26 cellular contexts compared by ENCODE assay signal in genomic region chr17:8975091-8975707, GRCh38. TPM values are rescaled to one million over a fixed set of nuclear protein-coding genes. Genes with fewer than 3 reads are reported as not detected.
DNase-seq lines count a peak whose midpoint lies in the region; ATAC-seq, FAIRE-seq and TF ChIP-seq lines count a peak whose summit lies in the region.
"Had no signal": no experiment of that assay in that cellular context is flagged by ENCODE, and none has a peak within 500 bp of the region (broad histone marks: within the 10 kb centered on the region; RNA-seq: fewer than 3 reads in every experiment).

No MANE protein-coding gene starts in this region.

- H2AK5ac ChIP-seq in mesenchymal stem cell (ENCODE audit: low read length, severe bottlenecking) = no peak overlapping the region

- peaks cover 12% of the 10 kb centered on the region for H3K9me3 Mint-ChIP-seq in Caco-2 (ENCODE audit: unreplicated experiment)

- H3K36me3 Mint-ChIP-seq in Caco-2 (ENCODE audit: insufficient read depth, unreplicated experiment) = no peaks in the 10 kb centered on the region
- H3K36me3 Mint-ChIP-seq: CD14-positive monocyte had no signal

- no peak overlapping the region for H3K4me3 Mint-ChIP-seq in Caco-2 (ENCODE audit: unreplicated experiment)
- H3K4me3 Mint-ChIP-seq: B cell; CD14-positive monocyte; GM23338; T-helper 1 cell treated with Interleukin-12 subunit alpha and Interleukin-12 subunit beta and Interleukin-4 antibody, amounts not matched to agents 30 μg/mL and 1 μg/mL, for 36 hours had no signal

- H3K4me2 ChIP-seq in mesenchymal stem cell (ENCODE audit: low read length, poor library complexity, severe bottlenecking) = no peak overlapping the region
- H3K4me2 ChIP-seq: GM23338 had no signal

- H4K91ac ChIP-seq in mesenchymal stem cell (ENCODE audit: low read length) = no peak overlapping the region

- H2BK120ac ChIP-seq in mesenchymal stem cell (ENCODE audit: low read depth, low read length) = no peak overlapping the region

- no peak overlapping the region for H2AFZ ChIP-seq in mesenchymal stem cell (ENCODE audit: low read depth, low read length)
- H2AFZ ChIP-seq: GM23338 had no signal

- H3K79me1 ChIP-seq in mesenchymal stem cell (replicated peaks; ENCODE audit: low read length, poor library complexity, severe bottlenecking) = no peaks in the 10 kb centered on the region

- no peaks in the 10 kb centered on the region for H3K4me1 Mint-ChIP-seq in Caco-2 (ENCODE audit: low read depth, unreplicated experiment)
- H3K4me1 Mint-ChIP-seq: B cell, GM23338 had no signal

- H2BK12ac ChIP-seq in mesenchymal stem cell (ENCODE audit: low read length in 2 of 2) = no peak overlapping the region

- intact Hi-C loops in Caco-2 (cut with micrococcal nuclease; ENCODE audit: unreplicated experiment) (no loop called here), pancreas (cut with DNase I) (no loop called here)

- H3K18ac ChIP-seq in mesenchymal stem cell (ENCODE audit: low read depth in 1 of 2, low read length in 2 of 2) = no peak overlapping the region

- POLR2A ChIA-PET in Caco-2 (lab: Charles Lee) = no interaction called here

- H3K36me3 ChIP-seq in Caco-2 (ENCODE audit: control insufficient read depth, insufficient read depth, low read length) (no peaks in the 10 kb centered on the region), mesenchymal stem cell (ENCODE audit: control insufficient read depth in 1 of 2, insufficient read depth in 2 of 2, low read depth in 1 of 2, low read length in 2 of 2) (no peaks in the 10 kb centered on the region), pancreas (no peaks in the 10 kb centered on the region)
- H3K36me3 ChIP-seq: SJSA1 had no signal

- H3K27me3 ChIP-seq in Caco-2 (replicated peaks; ENCODE audit: control insufficient read depth, insufficient read depth, low read length) (no peaks in the 10 kb centered on the region), mesenchymal stem cell (ENCODE audit: control insufficient read depth in 1 of 2, insufficient read depth in 1 of 2, low read length in 2 of 2) (no peaks in the 10 kb centered on the region), pancreas (no peaks in the 10 kb centered on the region)
- H3K27me3 ChIP-seq: SJSA1 had no signal

- H2BK15ac ChIP-seq in mesenchymal stem cell (ENCODE audit: low read depth, poor library complexity, severe bottlenecking) = peak overlapping the region; percentile 23

- no peak overlapping the region for H3K14ac ChIP-seq in mesenchymal stem cell (ENCODE audit: low read length in 2 of 2)

- no peak overlapping the region for H3K27ac ChIP-seq in mesenchymal stem cell (ENCODE audit: low read length, poor library complexity, severe bottlenecking)
- no peak overlapping the region for H3K27ac ChIP-seq in pancreas
- H3K27ac ChIP-seq: SJSA1 had no signal

- H3K4me1 ChIP-seq in Caco-2 (no peaks in the 10 kb centered on the region), mesenchymal stem cell (ENCODE audit: control insufficient read depth, insufficient read depth, low read depth, low read length) (no peaks in the 10 kb centered on the region), pancreas (no peaks in the 10 kb centered on the region)
- H3K4me1 ChIP-seq: SJSA1 had no signal

- no peak overlapping the region for H3K9ac ChIP-seq in mesenchymal stem cell (ENCODE audit: low read length)

- H3K23ac ChIP-seq in mesenchymal stem cell (ENCODE audit: low read length in 2 of 2) = no peak overlapping the region

- H3K9me3 ChIP-seq in Caco-2 (no peaks in the 10 kb centered on the region), mesenchymal stem cell (ENCODE audit: control insufficient read depth, low read length) (no peaks in the 10 kb centered on the region), pancreas (no peaks in the 10 kb centered on the region)
- H3K9me3 ChIP-seq: SJSA1 had no signal

- no peaks in the 10 kb centered on the region for H3K27me3 Mint-ChIP-seq in Caco-2 (ENCODE audit: insufficient read depth, unreplicated experiment)
- H3K27me3 Mint-ChIP-seq: B cell had no signal

- in situ Hi-C loops in GM13977 (cut with MboI; ENCODE audit: low pct_unique_long_range_greater_than_20kb, low sequenced_read_pairs, unreplicated experiment) = loop anchor here (25.0 kb wide), 2 partner anchors 562 to 563 kb away; no protein-coding TSS in a partner anchor

- peak; percentile 19 to 40 for DNase-seq in Caco-2
- no peak for DNase-seq in GM13977 (ENCODE audit: low spot score)
- DNase-seq in SW480 (ENCODE audit: low spot score) = peak; percentile 54
- DNase-seq in mesenchymal stem cell = no peak
- no peak for DNase-seq in pancreas
- no peak for DNase-seq in HK-2 (ENCODE audit: unreplicated experiment)
- DNase-seq: DMS53, HCEC 1CT, KG1, NCI-H1694, NCI-H2081, NCI-H2171, NCI-H345, NCI-H524, NCI-H82 had no signal

- H3K4ac ChIP-seq in mesenchymal stem cell (ENCODE audit: low read depth in 1 of 2, low read length in 2 of 2) = no peak overlapping the region

- CTCF ChIA-PET in Caco-2 (lab: Charles Lee) = no interaction called here

- FAIRE-seq in pancreas (lab: Jason Lieb, UNC) = no peak
- FAIRE-seq: D721Med, RCC 7860 had no signal

- 64% methylated on average over 3 of the region's 9 CpGs for WGBS in mesenchymal stem cell
- 76 to 82% methylated on average over 9 of the region's 9 CpGs for WGBS in pancreas, 2 donors

- TF ChIP-seq CTCF in Caco-2 (IDR thresholded peaks at IDR 0.05; ENCODE audit: insufficient read depth in 1 of 2, low read depth in 1 of 2, low read length in 1 of 2, severe bottlenecking in 1 of 2, unreplicated experiment in 1 of 2) = no peak
- peak; percentile 9 for TF ChIP-seq CTCF in GM13977 (IDR thresholded peaks at IDR 0.05; ENCODE audit: extremely low read depth, insufficient read depth, missing control alignments)
- TF ChIP-seq CTCF in pancreas (IDR thresholded peaks at IDR 0.05) = no peak

- H3K4me3 ChIP-seq in Caco-2 (ENCODE audit: low read depth, low read length) (no peak overlapping the region), mesenchymal stem cell (ENCODE audit: insufficient read depth in 1 of 2, low read depth in 1 of 2, low read length in 2 of 2) (no peak overlapping the region), pancreas (no peak overlapping the region)
- H3K4me3 ChIP-seq: GM23338, SJSA1 had no signal

- ATAC-seq in GM19395 (IDR thresholded peaks at IDR 0.05; ENCODE audit: unreplicated experiment) (no peak), pancreas (no peak)
- ATAC-seq: GM23338 had no signal

- H2BK5ac ChIP-seq in mesenchymal stem cell (ENCODE audit: low read depth, low read length, poor library complexity, severe bottlenecking) = no peak overlapping the region

- H4K8ac ChIP-seq in mesenchymal stem cell (ENCODE audit: low read length) = no peak overlapping the region

- no peak overlapping the region for H3K27ac Mint-ChIP-seq in Caco-2 (ENCODE audit: unreplicated experiment)
- H3K27ac Mint-ChIP-seq: B cell; GM23338; T-helper 1 cell treated with Interleukin-12 subunit alpha and Interleukin-12 subunit beta and Interleukin-4 antibody, amounts not matched to agents 30 μg/mL and 1 μg/mL, for 36 hours had no signal

- no TSS peak for BruUV-seq in Caco-2 (replicated peaks; lab: Mats Ljungman, UMichigan)

RNA-seq across cellular contexts. Expression of gene PIK3R5, which starts 9.7 kb away (rescaled TPM):
- total RNA-seq in Caco-2 (2022) (not detected in 2 replicates), pancreas (1 to 10 TPM in 5 of 6 donors, under 1 TPM in 1; 0.69 to 6.8 (median 1.7) TPM)
- not detected for polyA plus RNA-seq in mesenchymal stem cell (2013, experiment 1 of 2)
- polyA plus RNA-seq in mesenchymal stem cell (2013, experiment 2 of 2) = not detected
- 1 to 10 TPM in 1 of 2 donors, under 1 TPM in 1; 0.70 to 2.2 TPM for polyA plus RNA-seq in pancreas
- total RNA-seq: A172, HT1080, SJSA1 had no signal

RNA-seq across cellular contexts. Expression of gene NTN1, which starts 46.1 kb away (rescaled TPM):
- total RNA-seq in Caco-2 (2022) (0.86 and 0.88 TPM in 2 replicates), pancreas (1 to 10 TPM; 1.8 to 4.3 (median 2.8) TPM)
- polyA plus RNA-seq in mesenchymal stem cell (2013, experiment 1 of 2) = 0.14 TPM
- 0.19 TPM for polyA plus RNA-seq in mesenchymal stem cell (2013, experiment 2 of 2)
- polyA plus RNA-seq in pancreas = 1 to 10 TPM; 2.2 to 2.3 TPM
- total RNA-seq: HT1080, OCI-LY7 had no signal

Comparison
In these comparisons a context has a peak if more than half of its experiments do, and no peak if none do; other contexts are left out.
1. DNase-seq: peak in Caco-2 (2 of 2) and SW480 (single experiment); none in GM13977 (single experiment), mesenchymal stem cell (single experiment), pancreas (0 of 6) and HK-2 (single experiment).